Comparison of ENCODE assay signal across 11 cellular contexts in genomic region chr17:81889602-81890001, GRCh38. TPM values are rescaled to one million over a fixed set of nuclear protein-coding genes. Genes with fewer than 3 reads are reported as not detected.
DNase-seq lines count a peak whose midpoint lies in the region; ATAC-seq, FAIRE-seq and TF ChIP-seq lines count a peak whose summit lies in the region.
"Had no signal": no experiment of that assay in that cellular context is flagged by ENCODE, and none has a peak within 500 bp of the region (broad histone marks: within the 10 kb centered on the region; RNA-seq: fewer than 3 reads in every experiment).

No MANE protein-coding gene starts in this region.

- DNase-seq in A549 (ENCODE audit: low read depth in 1 of 2, low spot score in 1 of 2) (no peak), GM12864 (ENCODE audit: low read depth) (no peak), glutamatergic neuron (no peak), NCI-H1436 treated with DMSO at 0.1 percent for 48 hours (lab: John Stamatoyannopoulos, UW) (no peak), uterus (no peak)
- DNase-seq: T-helper 9 cell had no signal

- WGBS in A549 (ENCODE audit: missing lambda C conversion rate): 91% methylated on average over 9 of the region's 9 CpGs

- TF ChIP-seq POLR2A in A549 (IDR thresholded peaks at IDR 0.05; ENCODE audit: low read length): no peak
- no peak for TF ChIP-seq POLR2A in uterus (IDR thresholded peaks at IDR 0.05)

- peaks cover 2% of the 10 kb centered on the region for H3K9me3 Mint-ChIP-seq in glutamatergic neuron (ENCODE audit: unreplicated experiment)

- H3K36me3 Mint-ChIP-seq in glutamatergic neuron (ENCODE audit: unreplicated experiment): no peaks in the 10 kb centered on the region

- H3K27me3 Mint-ChIP-seq in glutamatergic neuron (ENCODE audit: unreplicated experiment): peaks cover 7% of the 10 kb centered on the region

- no peak for TF ChIP-seq RAD21 in A549 (conservative IDR thresholded peaks at IDR 0.05 in 1 of 2, IDR thresholded peaks at IDR 0.05 in 1 of 2)

- H3K36me3 ChIP-seq in uterus: no peaks in the 10 kb centered on the region

- peak overlapping the region; percentile 90; the same call in 2 of the 3 replicates for H3K4me3 ChIP-seq in A549
- peak overlapping the region; percentile 87; the same call in 1 of the 2 replicates for H3K4me3 ChIP-seq in GM12864 (ENCODE audit: low read depth, low read length)
- H3K4me3 ChIP-seq in uterus: no peak overlapping the region

- no peaks in the 10 kb centered on the region for H3K4me1 Mint-ChIP-seq in glutamatergic neuron (ENCODE audit: low read depth, unreplicated experiment)

- CTCF ChIA-PET in A549 (lab: Yijun Ruan, JAX): interaction anchor here (1.4 to 2.4 kb wide), 3 partner anchors 38 to 70 kb away, joined by 3 to 7 read pairs (median 3); partner anchors contain the start of gene MAFG

- H3K4me1 ChIP-seq in A549: peaks cover 27% of the 10 kb centered on the region
- peaks cover 6 to 11% of the 10 kb centered on the region in 2 donors for H3K4me1 ChIP-seq in uterus

- no peak for ATAC-seq in A549
- ATAC-seq in GM18498 (IDR thresholded peaks at IDR 0.05; ENCODE audit: unreplicated experiment): no peak
- ATAC-seq in HG03460 (IDR thresholded peaks at IDR 0.05; ENCODE audit: unreplicated experiment): no peak

- TF ChIP-seq CTCF in A549 (IDR thresholded peaks at IDR 0.05): no peak
- TF ChIP-seq CTCF in GM12864 (IDR thresholded peaks at IDR 0.05; ENCODE audit: low read depth, low read length, missing control alignments): no peak
- no peak for TF ChIP-seq CTCF in VCaP (conservative IDR thresholded peaks at IDR 0.05)
- no peak for TF ChIP-seq CTCF in glutamatergic neuron (IDR thresholded peaks at IDR 0.05; ENCODE audit: partially characterized antibody, unreplicated experiment)
- TF ChIP-seq CTCF in uterus (IDR thresholded peaks at IDR 0.05): no peak

- no peak for FAIRE-seq in A549 (lab: Jason Lieb, UNC)

- H3K9me3 ChIP-seq in A549: no peaks in the 10 kb centered on the region
- H3K9me3 ChIP-seq in uterus: no peaks in the 10 kb centered on the region
- H3K9me3 ChIP-seq: thoracic aorta had no signal

- H3K27me3 ChIP-seq in uterus: no peaks in the 10 kb centered on the region

- POLR2A ChIA-PET in A549 (lab: Yijun Ruan, JAX): no interaction called here

- intact Hi-C loops in uterus (cut with DNase I; ENCODE audit: low total_unique reads): no loop called here

- H3K27ac ChIP-seq in A549 (no peak overlapping the region), VCaP (peak overlapping the region; percentile 96; the same call in 1 of the 2 replicates), uterus (no peak overlapping the region)
- H3K27ac ChIP-seq: thoracic aorta had no signal

- TF ChIP-seq EP300 in A549 (IDR thresholded peaks at IDR 0.05): no peak

- no peak overlapping the region for H3K27ac Mint-ChIP-seq in glutamatergic neuron (ENCODE audit: unreplicated experiment)

- peak overlapping the region; percentile 79 for H3K4me3 Mint-ChIP-seq in glutamatergic neuron (ENCODE audit: unreplicated experiment)

- H3K4me2 ChIP-seq in A549: peak overlapping the region; percentile 99

TF ChIP-seq in A549, 52 proteins besides CTCF, POLR2A, EP300 and RAD21:
- no peak for TF ChIP-seq USF2 (IDR thresholded peaks at IDR 0.05)
- TF ChIP-seq BHLHE40 (IDR thresholded peaks at IDR 0.05; ENCODE audit: low read depth, low read length): no peak
- TF ChIP-seq RCOR1 (IDR thresholded peaks at IDR 0.05; ENCODE audit: low read depth, low read length): no peak

RNA-seq across cellular contexts. Expression of gene ALYREF, which starts 1.8 kb away (rescaled TPM):
- polyA plus RNA-seq in A549 (2011; rRNA removed) (125 and 130 TPM in 2 replicates), A549 (2017; fragmentation: RNase III; extraction: RNeasy Plus Mini Kit Qiagen cat#74134 plus additional on column Dnase treatment) (135 to 164 TPM (median 141 TPM) in 3 replicates)
- 331 and 354 TPM in 2 replicates for polyA plus RNA-seq in A549 (2012; cell fraction: cytosol; rRNA removed)
- 231 and 250 TPM in 2 replicates for polyA plus RNA-seq in A549 (2012; cell fraction: nucleus; rRNA removed)
- 175 and 190 TPM in 2 replicates for polyA minus RNA-seq in A549 (2011; rRNA and poly(A)+ RNA removed)
- total RNA-seq in glutamatergic neuron (ENCODE audit: unreplicated experiment) (80.6 TPM), uterus (10 to 100 TPM in 3 of 4 donors, 1 to 10 TPM in 1; 3.2 to 82.1 (median 34.5) TPM)

RNA-seq across cellular contexts. Expression of gene ANAPC11, which starts 1.9 kb away (rescaled TPM):
- polyA plus RNA-seq in A549 (2011; rRNA removed): 351 and 428 TPM in 2 replicates
- 1,168 and 1,461 TPM in 2 replicates for polyA plus RNA-seq in A549 (2012; cell fraction: cytosol; rRNA removed)
- 941 and 1,063 TPM in 2 replicates for polyA plus RNA-seq in A549 (2012; cell fraction: nucleus; rRNA removed)
- 352 to 382 TPM (median 377 TPM) in 3 replicates for polyA plus RNA-seq in A549 (2017; fragmentation: RNase III; extraction: RNeasy Plus Mini Kit Qiagen cat#74134 plus additional on column Dnase treatment)
- 55.5 and 82.6 TPM in 2 replicates for polyA minus RNA-seq in A549 (2011; rRNA and poly(A)+ RNA removed)
- total RNA-seq in glutamatergic neuron (ENCODE audit: unreplicated experiment): 118 TPM
- 10 to 100 TPM; 45.9 to 72.6 (median 61.5) TPM for total RNA-seq in uterus

RNA-seq across cellular contexts. Expression of gene NPB, which starts 12.4 kb away (rescaled TPM):
- polyA plus RNA-seq in A549 (2011; rRNA removed) (0.34 and 0.41 TPM in 2 replicates), A549 (2017; fragmentation: RNase III; extraction: RNeasy Plus Mini Kit Qiagen cat#74134 plus additional on column Dnase treatment) (0.29 to 0.45 TPM (median 0.38 TPM) in 3 replicates)
- 0.41 and 0.48 TPM in 2 replicates for polyA plus RNA-seq in A549 (2012; cell fraction: cytosol; rRNA removed)
- polyA plus RNA-seq in A549 (2012; cell fraction: nucleus; rRNA removed): 0.48 and 0.61 TPM in 2 replicates
- polyA minus RNA-seq in A549 (2011; rRNA and poly(A)+ RNA removed): 0.78 and 1.1 TPM in 2 replicates
- total RNA-seq in glutamatergic neuron (ENCODE audit: unreplicated experiment) (0.96 TPM), uterus (1 to 10 TPM in 2 of 4 donors, not detected in 2; 2.0 to 2.1 TPM)
- total RNA-seq: mesenteric fat pad had no signal

RNA-seq across cellular contexts. Expression of gene ARHGDIA, which starts 18.5 kb away (rescaled TPM):
- 44.3 and 64.0 TPM in 2 replicates for polyA plus RNA-seq in A549 (2011; rRNA removed)
- 289 and 364 TPM in 2 replicates for polyA plus RNA-seq in A549 (2012; cell fraction: cytosol; rRNA removed)
- 444 and 691 TPM in 2 replicates for polyA plus RNA-seq in A549 (2012; cell fraction: nucleus; rRNA removed)
- 497 to 567 TPM (median 503 TPM) in 3 replicates for polyA plus RNA-seq in A549 (2017; fragmentation: RNase III; extraction: RNeasy Plus Mini Kit Qiagen cat#74134 plus additional on column Dnase treatment)
- polyA minus RNA-seq in A549 (2011; rRNA and poly(A)+ RNA removed): 45.3 and 70.2 TPM in 2 replicates
- total RNA-seq in glutamatergic neuron (ENCODE audit: unreplicated experiment): 432 TPM
- 100 to 1,000 TPM in 1 of 4 donors, 10 to 100 TPM in 3; 31.2 to 350 (median 55.1) TPM for total RNA-seq in uterus

RNA-seq across cellular contexts. Expression of gene PCYT2, which starts 21.6 kb away (rescaled TPM):
- polyA plus RNA-seq in A549 (2011; rRNA removed): 7.1 and 7.7 TPM in 2 replicates
- 16.6 and 20.5 TPM in 2 replicates for polyA plus RNA-seq in A549 (2012; cell fraction: cytosol; rRNA removed)
- 39.2 and 46.7 TPM in 2 replicates for polyA plus RNA-seq in A549 (2012; cell fraction: nucleus; rRNA removed)
- 14.8 to 17.0 TPM (median 16.3 TPM) in 3 replicates for polyA plus RNA-seq in A549 (2017; fragmentation: RNase III; extraction: RNeasy Plus Mini Kit Qiagen cat#74134 plus additional on column Dnase treatment)
- polyA minus RNA-seq in A549 (2011; rRNA and poly(A)+ RNA removed): 12.4 and 13.8 TPM in 2 replicates
- total RNA-seq in glutamatergic neuron (ENCODE audit: unreplicated experiment): 63.0 TPM
- total RNA-seq in uterus: 10 to 100 TPM in 3 of 4 donors, 1 to 10 TPM in 1; 4.1 to 27.7 (median 18.8) TPM

Comparison
In these comparisons a context has a peak if more than half of its experiments do, and no peak if none do; other contexts are left out.
1. H3K4me3 ChIP-seq: peak in A549 (single experiment) and GM12864 (single experiment); none in uterus (0 of 2).